8 cellular contexts compared by ENCODE assay signal in the genomic region with DNA sequence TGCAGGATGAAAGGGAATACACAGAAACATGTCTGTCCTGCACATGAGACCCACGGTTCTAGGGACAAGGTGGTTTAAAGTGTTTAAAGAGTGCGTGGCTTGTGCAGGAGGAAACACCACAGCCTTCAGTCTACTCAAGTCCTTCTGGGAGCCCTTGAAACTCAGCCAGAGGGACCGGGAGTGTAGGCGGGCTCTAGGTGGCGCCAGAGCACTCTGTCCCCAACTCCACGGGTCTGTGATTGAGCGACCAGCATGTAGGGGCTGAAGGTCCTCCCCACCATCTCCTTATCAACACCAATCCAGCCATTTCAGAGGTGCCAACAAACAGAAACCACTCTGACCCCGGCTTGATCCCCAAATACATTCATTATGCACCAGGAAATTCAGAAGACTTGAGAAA.
A peak's percentile ranks its signal among the peaks of the same experiment; 100 is the strongest.
DNase-seq lines count a peak whose midpoint lies in the region; ATAC-seq and TF ChIP-seq lines count a peak whose summit lies in the region.

No MANE protein-coding gene starts in this region.

- H3K4me3 Mint-ChIP-seq in activated naive CD4-positive, alpha-beta T cell treated with anti-CD3 and anti-CD28 coated beads, Interleukin-2, amount 10 ng/mL, durations not matched to agents 7 days and 5 days = no peak overlapping the region

- H3K9me3 Mint-ChIP-seq in activated naive CD4-positive, alpha-beta T cell treated with anti-CD3 and anti-CD28 coated beads, Interleukin-2, amount 10 ng/mL, durations not matched to agents 7 days and 5 days = no peaks in the 10 kb centered on the region

- CTCF ChIA-PET in activated naive CD4-positive, alpha-beta T cell treated with anti-CD3 and anti-CD28 coated beads, Interleukin-2, amount 10 ng/mL, durations not matched to agents 7 days and 5 days (lab: Charles Lee) = no interaction called here

- no peak overlapping the region for H3K27ac ChIP-seq in SJCRH30
- no peak overlapping the region for H3K27ac ChIP-seq in gastrocnemius medialis

- peaks cover 17% of the 10 kb centered on the region for H3K27me3 Mint-ChIP-seq in activated naive CD4-positive, alpha-beta T cell treated with anti-CD3 and anti-CD28 coated beads, Interleukin-2, amount 10 ng/mL, durations not matched to agents 7 days and 5 days

- H3K27me3 ChIP-seq in SJCRH30 = no peaks in the 10 kb centered on the region
- no peaks in the 10 kb centered on the region for H3K27me3 ChIP-seq in gastrocnemius medialis

- H3K4me1 Mint-ChIP-seq in activated naive CD4-positive, alpha-beta T cell treated with anti-CD3 and anti-CD28 coated beads, Interleukin-2, amount 10 ng/mL, durations not matched to agents 7 days and 5 days = peaks cover 3% of the 10 kb centered on the region

- no peak for TF ChIP-seq POLR2A in gastrocnemius medialis (IDR thresholded peaks at IDR 0.05)

- no peaks in the 10 kb centered on the region for H3K4me1 ChIP-seq in SJCRH30
- H3K4me1 ChIP-seq in gastrocnemius medialis = no peaks in the 10 kb centered on the region

- intact Hi-C loops in left cardiac atrium (cut with DNase I) = loop anchor here in 1 of 2 donors (5.0 kb wide), 1 partner anchor 112 kb away; no protein-coding TSS in a partner anchor
- intact Hi-C loops in gastrocnemius medialis (cut with DNase I; ENCODE audit: low total_unique reads) = no loop called here

- H3K36me3 ChIP-seq in SJCRH30 (no peaks in the 10 kb centered on the region), gastrocnemius medialis (no peaks in the 10 kb centered on the region)

- H3K9me3 ChIP-seq in SJCRH30 (replicated peaks) = no peaks in the 10 kb centered on the region
- H3K9me3 ChIP-seq in gastrocnemius medialis = no peaks in the 10 kb centered on the region

- TF ChIP-seq CTCF in AG09319 (IDR thresholded peaks at IDR 0.05; ENCODE audit: low read depth, low read length) (peak; percentile 62), gastrocnemius medialis (IDR thresholded peaks at IDR 0.05 in 4 of 5, conservative IDR thresholded peaks at IDR 0.05 in 1 of 5) (peak in 2 of 5 experiments; percentile 22 to 47)

- no peak for DNase-seq in AG09319 (ENCODE audit: extremely low read depth, low read depth)
- peak; percentile 49 for DNase-seq in HuH-7.5 (ENCODE audit: low spot score)
- DNase-seq in SJCRH30 = peak; percentile 55 to 78
- peak; percentile 59 for DNase-seq in activated naive CD4-positive, alpha-beta T cell treated with anti-CD3 and anti-CD28 coated beads, Interleukin-2, amount 10 ng/mL, durations not matched to agents 7 days and 5 days
- DNase-seq in left cardiac atrium = peak; percentile 58
- DNase-seq in gastrocnemius medialis = peak; percentile 11 to 22
- no peak for DNase-seq in dedifferentiated amniotic fluid mesenchymal stem cell (ENCODE audit: extremely low spot score)

- in situ Hi-C loops in gastrocnemius medialis (cut with MboI; ENCODE audit: low sequenced_read_pairs in 4 of 4) = loop anchor here in 1 of 4 donors (25.0 kb wide), 1 partner anchor 102 kb away; no protein-coding TSS in a partner anchor

- H3K36me3 Mint-ChIP-seq in activated naive CD4-positive, alpha-beta T cell treated with anti-CD3 and anti-CD28 coated beads, Interleukin-2, amount 10 ng/mL, durations not matched to agents 7 days and 5 days = no peaks in the 10 kb centered on the region

- H3K4me3 ChIP-seq in SJCRH30 = no peak overlapping the region
- no peak overlapping the region for H3K4me3 ChIP-seq in gastrocnemius medialis

- no peak overlapping the region for H3K27ac Mint-ChIP-seq in activated naive CD4-positive, alpha-beta T cell treated with anti-CD3 and anti-CD28 coated beads, Interleukin-2, amount 10 ng/mL, durations not matched to agents 7 days and 5 days

- peak; percentile 50 for ATAC-seq in GM18520 (IDR thresholded peaks at IDR 0.05; ENCODE audit: unreplicated experiment)
- ATAC-seq in left cardiac atrium = peak; percentile 61 to 68
- ATAC-seq in gastrocnemius medialis = no peak

Comparison
In these comparisons a context has a peak if more than half of its experiments do, and no peak if none do; other contexts are left out.
1. DNase-seq: peak in HuH-7.5 (single experiment), SJCRH30 (2 of 2), activated naive CD4-positive, alpha-beta T cell treated with anti-CD3 and anti-CD28 coated beads, Interleukin-2, amount 10 ng/mL, durations not matched to agents 7 days and 5 days (single experiment), left cardiac atrium (single experiment) and gastrocnemius medialis (2 of 2); none in AG09319 (single experiment) and dedifferentiated amniotic fluid mesenchymal stem cell (single experiment).
2. ATAC-seq: peak in GM18520 (single experiment) and left cardiac atrium (2 of 2); none in gastrocnemius medialis (0 of 2).